21 cellular contexts compared by ENCODE assay signal in the genomic region with DNA sequence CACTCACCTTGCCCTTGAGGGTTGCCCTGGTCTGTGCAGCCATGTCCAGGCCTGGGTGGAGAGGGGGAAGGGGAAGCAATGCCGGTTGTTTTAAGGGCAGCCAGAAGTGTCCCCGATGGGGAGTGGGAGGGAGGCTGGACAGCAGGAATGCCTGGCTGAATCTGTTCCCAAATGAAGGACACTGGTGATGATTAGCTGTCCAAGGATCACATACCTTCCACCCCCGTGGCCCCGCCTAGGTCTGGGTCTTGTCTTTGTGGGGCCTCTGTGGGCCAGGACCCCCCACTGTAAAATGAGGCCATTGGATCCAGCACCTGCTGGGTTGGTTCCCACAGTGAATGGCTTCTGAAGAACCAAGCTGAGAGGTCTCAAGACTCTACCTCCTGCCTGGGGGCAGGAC.
DNase-seq lines count a peak whose midpoint lies in the region; ATAC-seq and TF ChIP-seq lines count a peak whose summit lies in the region.
"Had no signal": no experiment of that assay in that cellular context is flagged by ENCODE, and none has a peak within 500 bp of the region (broad histone marks: within the 10 kb centered on the region; RNA-seq: fewer than 3 reads in every experiment).

No MANE protein-coding gene starts in this region.

- no peak overlapping the region for H2BK5ac ChIP-seq in IMR-90 (ENCODE audit: low read depth, low read length, poor library complexity, severe bottlenecking)

- no peak overlapping the region for H2BK20ac ChIP-seq in IMR-90 (ENCODE audit: low read depth, low read length)

- H3K4me3 ChIP-seq in IMR-90 (ENCODE audit: insufficient read depth, low read depth, low read length) (no peak overlapping the region), osteoblast (ENCODE audit: insufficient read depth, low read length) (no peak overlapping the region)
- H3K4me3 ChIP-seq: GM23248 had no signal

- TF ChIP-seq RAD21 in IMR-90 (IDR thresholded peaks at IDR 0.05; ENCODE audit: low read length): no peak

- H3K4me1 ChIP-seq in IMR-90 (ENCODE audit: control insufficient read depth, insufficient read depth, low read length): peaks cover 2% of the 10 kb centered on the region; the same call in 1 of the 2 replicates
- no peaks in the 10 kb centered on the region for H3K4me1 ChIP-seq in osteoblast (ENCODE audit: insufficient read depth, low read length)

- no peaks in the 10 kb centered on the region for H3K79me2 ChIP-seq in osteoblast (ENCODE audit: insufficient read depth, low read length)

- no peak for TF ChIP-seq POLR2A in IMR-90 (IDR thresholded peaks at IDR 0.05; ENCODE audit: low read depth, low read length)

- H2AK9ac ChIP-seq in IMR-90 (replicated peaks; ENCODE audit: low read depth, low read length, poor library complexity): peak overlapping the region; percentile 37

- no peaks in the 10 kb centered on the region for H3K9me1 ChIP-seq in IMR-90 (ENCODE audit: insufficient read depth, low read length)

- WGBS in IMR-90 (ENCODE audit: extremely low coverage in 2 of 2, insufficient read length in 1 of 2), 2 experiments: no CpG with 5 or more reads among the region's 4 CpGs

- H3K4me3 Mint-ChIP-seq in immature natural killer cell: peak overlapping the region in 1 of 5 donors; percentile 10
- H3K4me3 Mint-ChIP-seq: CD4-positive, CD25-positive, alpha-beta regulatory T cell; HFFc6; IgD-negative memory B cell had no signal

- no peak overlapping the region for H3K14ac ChIP-seq in IMR-90 (replicated peaks; ENCODE audit: low read depth, low read length)

- H3K36me3 ChIP-seq in IMR-90 (ENCODE audit: control insufficient read depth, insufficient read depth, low read length) (no peaks in the 10 kb centered on the region), osteoblast (ENCODE audit: insufficient read depth, low read length) (no peaks in the 10 kb centered on the region)
- H3K36me3 ChIP-seq: BE2C had no signal

- H4K20me1 ChIP-seq in IMR-90 (ENCODE audit: insufficient read depth, low read length) (no peaks in the 10 kb centered on the region), osteoblast (ENCODE audit: insufficient read depth, low read length) (no peaks in the 10 kb centered on the region)

- peaks cover 7 to 8% (median 7%) of the 10 kb centered on the region in 3 donors for H3K27me3 Mint-ChIP-seq in immature natural killer cell (ENCODE audit: low read depth in 3 of 3)
- H3K27me3 Mint-ChIP-seq: CD4-positive, CD25-positive, alpha-beta regulatory T cell had no signal

- peaks cover 11 to 19% of the 10 kb centered on the region in 2 donors for H3K4me1 Mint-ChIP-seq in immature natural killer cell
- H3K4me1 Mint-ChIP-seq: CD4-positive, CD25-positive, alpha-beta regulatory T cell had no signal

- H2AFZ ChIP-seq in IMR-90 (replicated peaks; ENCODE audit: low read length, poor library complexity) (no peak overlapping the region), osteoblast (ENCODE audit: low read length) (no peak overlapping the region)
- H2AFZ ChIP-seq: GM23248 had no signal

- DNase-seq in Right ventricle myocardium inferior (ENCODE audit: missing footprints) (peak; percentile 62), Right ventricle myocardium superior (no peak), IMR-90 (no peak), immature natural killer cell (no peak), osteoblast (ENCODE audit: insufficient read length, low spot score, missing footprints) (peak; percentile 61), AG08396 (ENCODE audit: low spot score) (no peak), GF-D8 (lab: John Stamatoyannopoulos, UW) (no peak), NCI-H1105 treated with DMSO at 0.1 percent for 48 hours (lab: John Stamatoyannopoulos, UW) (no peak)
- DNase-seq: 8988T; BE2C; C1 segment of cervical spinal cord; Caco-2; CD4-positive, CD25-positive, alpha-beta regulatory T cell; DMS153; DMS79; GDM1; GM23248; HCEC 1CT; HFFc6 had no signal

- H3K27me3 ChIP-seq in IMR-90 (ENCODE audit: control insufficient read depth, insufficient read depth, low read length) (no peaks in the 10 kb centered on the region), osteoblast (ENCODE audit: insufficient read depth, low read length) (no peaks in the 10 kb centered on the region)
- H3K27me3 ChIP-seq: BE2C had no signal

- H3K4ac ChIP-seq in IMR-90 (ENCODE audit: low read depth, low read length): no peak overlapping the region

- intact Hi-C loops in Right ventricle myocardium inferior (cut with DNase I) (no loop called here), Right ventricle myocardium superior (cut with DNase I) (no loop called here), IMR-90 (cut with micrococcal nuclease) (no loop called here)

- in situ Hi-C loops in IMR-90 (cut with MboI; ENCODE audit: low sequenced_read_pairs): no loop called here

- H4K8ac ChIP-seq in IMR-90 (ENCODE audit: low read depth in 2 of 2, low read length in 2 of 2): no peak overlapping the region

- H3K9me3 Mint-ChIP-seq in immature natural killer cell: no peaks in the 10 kb centered on the region
- H3K9me3 Mint-ChIP-seq: HFFc6 had no signal

- peak overlapping the region in 5 of 6 donors; percentile 61 to 99 (median 94) for H3K27ac Mint-ChIP-seq in immature natural killer cell
- H3K27ac Mint-ChIP-seq: CD4-positive, CD25-positive, alpha-beta regulatory T cell; HFFc6; IgD-negative memory B cell had no signal

- BruUV-seq in IMR-90 (replicated peaks; lab: Mats Ljungman, UMichigan): no TSS peak

- CTCF ChIA-PET in IMR-90 (lab: Yijun Ruan, JAX): no interaction called here

- H3K18ac ChIP-seq in IMR-90 (ENCODE audit: low read depth, low read length): no peak overlapping the region

- H3K36me3 Mint-ChIP-seq in immature natural killer cell: peaks cover 0 to 3% (median 0%) of the 10 kb centered on the region in 3 donors
- H3K36me3 Mint-ChIP-seq: CD4-positive, CD25-positive, alpha-beta regulatory T cell; IgD-negative memory B cell had no signal

- H4K5ac ChIP-seq in IMR-90 (ENCODE audit: low read depth, low read length): no peak overlapping the region

- H3K79me1 ChIP-seq in IMR-90 (ENCODE audit: low read depth in 1 of 2, low read length in 2 of 2): no peaks in the 10 kb centered on the region

- POLR2A ChIA-PET in IMR-90 (lab: Charles Lee; ENCODE audit: unreplicated experiment): no interaction called here

- H2BK15ac ChIP-seq in IMR-90 (ENCODE audit: low read depth, low read length): no peak overlapping the region

- H3K4me2 ChIP-seq in IMR-90 (ENCODE audit: low read depth, low read length) (no peak overlapping the region), osteoblast (ENCODE audit: insufficient read depth, low read length) (no peak overlapping the region)
- H3K4me2 ChIP-seq: KMS-11 had no signal

- H2BK120ac ChIP-seq in IMR-90 (ENCODE audit: low read depth, low read length): no peak overlapping the region

- ATAC-seq in Right ventricle myocardium inferior (no peak), Right ventricle myocardium superior (ENCODE audit: poor library complexity) (no peak), IMR-90 (ENCODE audit: low read depth) (no peak)

- no peak overlapping the region for H3K56ac ChIP-seq in IMR-90 (ENCODE audit: extremely low read depth, insufficient read depth, low read length)

- no peak overlapping the region for H2AK5ac ChIP-seq in IMR-90 (ENCODE audit: low read depth, low read length)

- dilution Hi-C loops in IMR-90 (cut with HindIII; ENCODE audit: low sequenced_read_pairs, unreplicated experiment): no loop called here

- H4K91ac ChIP-seq in IMR-90 (ENCODE audit: insufficient read depth, low read depth, low read length): no peak overlapping the region

- H3K27ac ChIP-seq in IMR-90 (ENCODE audit: insufficient read depth, low read length) (no peak overlapping the region), osteoblast (ENCODE audit: low read depth, low read length) (no peak overlapping the region)
- H3K27ac ChIP-seq: GM23248, KMS-11 had no signal

- H3K9me3 ChIP-seq in IMR-90 (ENCODE audit: control insufficient read depth, insufficient read depth, low read length) (no peaks in the 10 kb centered on the region), osteoblast (ENCODE audit: low read depth, low read length) (no peaks in the 10 kb centered on the region)
- H3K9me3 ChIP-seq: BE2C, Caco-2 had no signal

- TF ChIP-seq CTCF in IMR-90 (conservative IDR thresholded peaks at IDR 0.05; ENCODE audit: low read depth, low read length) (no peak), osteoblast (IDR thresholded peaks at IDR 0.05; ENCODE audit: extremely low read depth, low read depth, low read length) (no peak)

- H3K23ac ChIP-seq in IMR-90 (ENCODE audit: low read depth, low read length): no peak overlapping the region

- H3K9ac ChIP-seq in IMR-90 (ENCODE audit: low read depth, low read length): no peak overlapping the region
- H3K9ac ChIP-seq: GM23248, KMS-11 had no signal

TF ChIP-seq in IMR-90, 13 proteins besides CTCF, POLR2A, EP300 and RAD21 (continues in another document):
- TF ChIP-seq SMC3 (IDR thresholded peaks at IDR 0.05; ENCODE audit: low read depth, low read length): no peak
- TF ChIP-seq, protein P1, sequence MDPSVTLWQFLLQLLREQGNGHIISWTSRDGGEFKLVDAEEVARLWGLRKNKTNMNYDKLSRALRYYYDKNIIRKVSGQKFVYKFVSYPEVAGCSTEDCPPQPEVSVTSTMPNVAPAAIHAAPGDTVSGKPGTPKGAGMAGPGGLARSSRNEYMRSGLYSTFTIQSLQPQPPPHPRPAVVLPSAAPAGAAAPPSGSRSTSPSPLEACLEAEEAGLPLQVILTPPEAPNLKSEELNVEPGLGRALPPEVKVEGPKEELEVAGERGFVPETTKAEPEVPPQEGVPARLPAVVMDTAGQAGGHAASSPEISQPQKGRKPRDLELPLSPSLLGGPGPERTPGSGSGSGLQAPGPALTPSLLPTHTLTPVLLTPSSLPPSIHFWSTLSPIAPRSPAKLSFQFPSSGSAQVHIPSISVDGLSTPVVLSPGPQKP (IDR thresholded peaks at IDR 0.05; ENCODE audit: borderline replicate concordance, low read depth, low read length): no peak
- no peak for TF ChIP-seq CEBPB (IDR thresholded peaks at IDR 0.05; ENCODE audit: low read depth, low read length)
- no peak for TF ChIP-seq RCOR1 (IDR thresholded peaks at IDR 0.05; ENCODE audit: insufficient replicate concordance, low read length)
- TF ChIP-seq RFX5 (IDR thresholded peaks at IDR 0.05; ENCODE audit: low read depth, low read length): no peak
- no peak for TF ChIP-seq BHLHE40 (IDR thresholded peaks at IDR 0.05; ENCODE audit: low read depth, low read length)
- TF ChIP-seq MXI1 (IDR thresholded peaks at IDR 0.05; ENCODE audit: borderline replicate concordance, low read depth, low read length): no peak
- TF ChIP-seq MAZ (IDR thresholded peaks at IDR 0.05; ENCODE audit: borderline replicate concordance, low read depth, low read length): no peak
- TF ChIP-seq, protein P2, sequence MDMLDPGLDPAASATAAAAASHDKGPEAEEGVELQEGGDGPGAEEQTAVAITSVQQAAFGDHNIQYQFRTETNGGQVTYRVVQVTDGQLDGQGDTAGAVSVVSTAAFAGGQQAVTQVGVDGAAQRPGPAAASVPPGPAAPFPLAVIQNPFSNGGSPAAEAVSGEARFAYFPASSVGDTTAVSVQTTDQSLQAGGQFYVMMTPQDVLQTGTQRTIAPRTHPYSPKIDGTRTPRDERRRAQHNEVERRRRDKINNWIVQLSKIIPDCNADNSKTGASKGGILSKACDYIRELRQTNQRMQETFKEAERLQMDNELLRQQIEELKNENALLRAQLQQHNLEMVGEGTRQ (IDR thresholded peaks at IDR 0.05; ENCODE audit: low read depth, low read length): no peak
- TF ChIP-seq MAFK (IDR thresholded peaks at IDR 0.05; ENCODE audit: low read depth, low read length): no peak

Comparison
In these comparisons a context has a peak if more than half of its experiments do, and no peak if none do; other contexts are left out.
1. DNase-seq: peak in Right ventricle myocardium inferior (single experiment) and osteoblast (single experiment); none in Right ventricle myocardium superior (single experiment), IMR-90 (single experiment), immature natural killer cell (0 of 3), AG08396 (single experiment), GF-D8 (single experiment) and NCI-H1105 treated with DMSO at 0.1 percent for 48 hours (single experiment).